Comparison of ENCODE assay signal across 8 cellular contexts in the genomic region with DNA sequence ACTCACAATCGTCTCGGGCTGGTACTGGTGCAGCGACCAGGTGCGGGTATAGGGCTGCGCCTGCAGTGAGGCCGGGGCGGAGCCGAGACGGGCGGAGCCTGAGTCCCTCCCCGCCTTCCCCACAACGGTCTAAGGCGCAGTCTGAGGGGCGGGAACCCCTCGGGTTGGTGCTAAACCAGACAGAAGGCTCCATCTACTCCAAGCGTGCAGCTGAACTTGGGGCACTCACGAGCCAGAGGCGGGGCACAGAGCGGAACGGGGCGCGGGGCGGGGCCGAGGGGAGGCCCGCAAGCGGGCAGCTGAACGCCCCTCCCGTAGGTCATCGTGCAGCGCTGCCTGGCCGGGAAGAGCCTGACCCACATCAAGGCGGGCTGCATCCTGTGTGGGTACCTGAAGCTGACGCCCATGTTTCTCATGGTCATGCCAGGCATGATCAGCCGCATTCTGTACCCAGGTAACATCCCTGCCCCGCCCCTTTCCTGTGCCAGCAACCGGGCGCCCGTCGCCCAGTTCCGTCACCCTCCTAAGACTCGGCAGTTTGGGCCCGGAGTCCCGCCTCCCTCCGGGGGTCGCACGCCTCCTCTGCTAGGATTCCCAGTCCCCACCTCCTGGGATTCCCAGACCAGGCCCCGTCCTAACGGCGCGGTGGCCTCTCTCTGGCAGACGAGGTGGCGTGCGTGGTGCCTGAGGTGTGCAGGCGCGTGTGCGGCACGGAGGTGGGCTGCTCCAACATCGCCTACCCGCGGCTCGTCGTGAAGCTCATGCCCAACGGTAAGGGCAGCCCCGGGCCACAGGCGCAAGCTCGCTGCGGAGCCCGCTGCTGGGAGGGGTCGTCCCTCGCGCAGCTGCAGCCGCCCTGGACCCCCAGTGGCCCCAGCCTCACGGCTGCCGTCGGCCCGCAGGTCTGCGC. TPM values are rescaled to one million over a fixed set of nuclear protein-coding genes. Genes with fewer than 3 reads are reported as not detected.
DNase-seq lines count a peak whose midpoint lies in the region; ATAC-seq lines count a peak whose summit lies in the region.

No MANE protein-coding gene starts in this region.

- peak overlapping the region; percentile 50 for H3K4me3 ChIP-seq in CD4-positive, CD25-positive, alpha-beta regulatory T cell (ENCODE audit: low read depth, low read length)
- peak overlapping the region; percentile 68 for H3K4me3 ChIP-seq in skeletal muscle satellite cell (ENCODE audit: low read length)

- peak overlapping the region; percentile 81 to 88 (median 84) for H3K27ac Mint-ChIP-seq in CD4-positive, CD25-positive, alpha-beta regulatory T cell
- peak overlapping the region; percentile 45 for H3K27ac Mint-ChIP-seq in activated naive CD8-positive, alpha-beta T cell treated with anti-CD3 and anti-CD28 coated beads, Interleukin-2, amount 10 ng/mL, durations not matched to agents 7 days and 5 days

- peak overlapping the region; percentile 50 for H3K9ac ChIP-seq in skeletal muscle satellite cell (ENCODE audit: low read depth, low read length)

- H3K27me3 Mint-ChIP-seq in CD4-positive, CD25-positive, alpha-beta regulatory T cell = no peaks in the 10 kb centered on the region
- peaks cover 3% of the 10 kb centered on the region for H3K27me3 Mint-ChIP-seq in activated naive CD8-positive, alpha-beta T cell treated with anti-CD3 and anti-CD28 coated beads, Interleukin-2, amount 10 ng/mL, durations not matched to agents 7 days and 5 days

- H3K27ac ChIP-seq in CD4-positive, CD25-positive, alpha-beta regulatory T cell (ENCODE audit: insufficient read depth, low read length, poor library complexity, severe bottlenecking) = peak overlapping the region; percentile 64

- H3K4me3 Mint-ChIP-seq in CD4-positive, CD25-positive, alpha-beta regulatory T cell = peak overlapping the region; percentile 91 to 97 (median 92)
- H3K4me3 Mint-ChIP-seq in activated naive CD8-positive, alpha-beta T cell treated with anti-CD3 and anti-CD28 coated beads, Interleukin-2, amount 10 ng/mL, durations not matched to agents 7 days and 5 days = peak overlapping the region; percentile 86

- POLR2A ChIA-PET in activated naive CD8-positive, alpha-beta T cell treated with anti-CD3 and anti-CD28 coated beads, Interleukin-2, amount 10 ng/mL, durations not matched to agents 7 days and 5 days (lab: Charles Lee) = interaction anchor here (0.5 to 1.5 kb wide), 7 partner anchors 11 to 225 kb away, joined by 3 to 6 read pairs (median 4); partner anchors contain the start of genes ARMC5 and RUSF1

- H3K36me3 Mint-ChIP-seq in CD4-positive, CD25-positive, alpha-beta regulatory T cell = peaks cover 8% of the 10 kb centered on the region
- H3K36me3 Mint-ChIP-seq in activated naive CD8-positive, alpha-beta T cell treated with anti-CD3 and anti-CD28 coated beads, Interleukin-2, amount 10 ng/mL, durations not matched to agents 7 days and 5 days = no peaks in the 10 kb centered on the region

- H3K36me3 ChIP-seq in CD4-positive, CD25-positive, alpha-beta regulatory T cell (ENCODE audit: control insufficient read depth, insufficient read depth, low read length) = peaks cover 4% of the 10 kb centered on the region
- peaks cover 7% of the 10 kb centered on the region for H3K36me3 ChIP-seq in skeletal muscle satellite cell (ENCODE audit: insufficient read depth, low read length)

- no peaks in the 10 kb centered on the region for H3K9me3 ChIP-seq in CD4-positive, CD25-positive, alpha-beta regulatory T cell (ENCODE audit: control insufficient read depth in 2 of 2, low read length in 2 of 2)
- no peaks in the 10 kb centered on the region for H3K9me3 ChIP-seq in skeletal muscle satellite cell (replicated peaks; ENCODE audit: low read length)

- ATAC-seq in CD4-positive, CD25-positive, alpha-beta regulatory T cell (ENCODE audit: low read depth in 2 of 2) = peak; percentile 85 to 88
- ATAC-seq in GM19372 (IDR thresholded peaks at IDR 0.05; ENCODE audit: low read depth, unreplicated experiment) = peak; percentile 77
- ATAC-seq in HG03565 (IDR thresholded peaks at IDR 0.05; ENCODE audit: unreplicated experiment) = peak; percentile 60
- ATAC-seq in activated naive CD8-positive, alpha-beta T cell treated with anti-CD3 and anti-CD28 coated beads, Interleukin-2, amount 10 ng/mL, durations not matched to agents 7 days and 5 days (ENCODE audit: low read depth) = peak; percentile 91
- no peak for ATAC-seq in GM21576 (IDR thresholded peaks at IDR 0.05; ENCODE audit: unreplicated experiment)

- no peaks in the 10 kb centered on the region for H3K9me3 Mint-ChIP-seq in CD4-positive, CD25-positive, alpha-beta regulatory T cell
- H3K9me3 Mint-ChIP-seq in activated naive CD8-positive, alpha-beta T cell treated with anti-CD3 and anti-CD28 coated beads, Interleukin-2, amount 10 ng/mL, durations not matched to agents 7 days and 5 days = no peaks in the 10 kb centered on the region

- no peaks in the 10 kb centered on the region for H3K27me3 ChIP-seq in CD4-positive, CD25-positive, alpha-beta regulatory T cell (ENCODE audit: control insufficient read depth, insufficient read depth, low read length)
- peaks cover 41% of the 10 kb centered on the region for H3K27me3 ChIP-seq in skeletal muscle satellite cell (ENCODE audit: control insufficient read depth, insufficient read depth, low read length)

- peak overlapping the region; percentile 95 for H3K4me2 ChIP-seq in skeletal muscle satellite cell (ENCODE audit: low read length)

- H3K4me1 Mint-ChIP-seq in CD4-positive, CD25-positive, alpha-beta regulatory T cell = peaks cover 0 to 18% (median 8%) of the 10 kb centered on the region in 4 donors
- peaks cover 4% of the 10 kb centered on the region for H3K4me1 Mint-ChIP-seq in activated naive CD8-positive, alpha-beta T cell treated with anti-CD3 and anti-CD28 coated beads, Interleukin-2, amount 10 ng/mL, durations not matched to agents 7 days and 5 days

- peak; percentile 76 to 81 (median 79) for DNase-seq in CD4-positive, CD25-positive, alpha-beta regulatory T cell
- DNase-seq in SK-N-DZ (ENCODE audit: low spot score) (peak; percentile 62), hepatic stellate cell (ENCODE audit: low spot score) (peak; percentile 66)
- DNase-seq in activated naive CD8-positive, alpha-beta T cell treated with anti-CD3 and anti-CD28 coated beads, Interleukin-2, amount 10 ng/mL, durations not matched to agents 7 days and 5 days = peak; percentile 73

- H3K4me1 ChIP-seq in CD4-positive, CD25-positive, alpha-beta regulatory T cell (ENCODE audit: control insufficient read depth, insufficient read depth, low read length, poor library complexity, severe bottlenecking) = peaks cover 12% of the 10 kb centered on the region
- H3K4me1 ChIP-seq in skeletal muscle satellite cell (ENCODE audit: control insufficient read depth, insufficient read depth, low read length) = peaks cover 18% of the 10 kb centered on the region

RNA-seq across cellular contexts. Expression of gene SLC5A2, which starts 5.1 kb away (rescaled TPM):
- total RNA-seq in CD4-positive, CD25-positive, alpha-beta regulatory T cell = 3.8 TPM
- 1 to 10 TPM in 3 of 4 donors, under 1 TPM in 1; 0.76 to 2.2 (median 1.4) TPM for polyA plus RNA-seq in CD4-positive, CD25-positive, alpha-beta regulatory T cell
- 0.09 and 0.36 TPM in 2 replicates for polyA plus RNA-seq in SK-N-DZ (2014; cell fraction: cytosol; rRNA removed)
- 0.15 and 1.3 TPM in 2 replicates for polyA plus RNA-seq in SK-N-DZ (2014; cell fraction: nucleus; rRNA removed)
- total RNA-seq in activated naive CD8-positive, alpha-beta T cell treated with anti-CD3 and anti-CD28 coated beads, Interleukin-2, amount 10 ng/mL, durations not matched to agents 7 days and 5 days = 1 to 10 TPM in 1 of 2 experiments, under 1 TPM in 1; 0.53 to 1.0 TPM
- not detected in 2 replicates for total RNA-seq in skeletal muscle satellite cell (2012; rRNA removed)

RNA-seq across cellular contexts. Expression of gene TGFB1I1, which starts 16.0 kb away (rescaled TPM):
- 1.6 TPM for total RNA-seq in CD4-positive, CD25-positive, alpha-beta regulatory T cell
- polyA plus RNA-seq in CD4-positive, CD25-positive, alpha-beta regulatory T cell = 1 to 10 TPM in 2 of 4 donors, under 1 TPM in 2; 0.33 to 5.0 (median 1.5) TPM
- polyA plus RNA-seq in SK-N-DZ (2014; cell fraction: cytosol; rRNA removed) = 5.1 and 8.2 TPM in 2 replicates
- polyA plus RNA-seq in SK-N-DZ (2014; cell fraction: nucleus; rRNA removed) = 5.6 and 24.8 TPM in 2 replicates
- 1 to 10 TPM; 1.4 to 1.5 TPM for total RNA-seq in activated naive CD8-positive, alpha-beta T cell treated with anti-CD3 and anti-CD28 coated beads, Interleukin-2, amount 10 ng/mL, durations not matched to agents 7 days and 5 days
- 24.3 and 34.5 TPM in 2 replicates for total RNA-seq in skeletal muscle satellite cell (2012; rRNA removed)

RNA-seq across cellular contexts. Expression of gene RUSF1, which starts 20.2 kb away (rescaled TPM):
- total RNA-seq in CD4-positive, CD25-positive, alpha-beta regulatory T cell = 44.7 TPM
- 10 to 100 TPM; 17.9 to 21.9 (median 21.4) TPM for polyA plus RNA-seq in CD4-positive, CD25-positive, alpha-beta regulatory T cell
- polyA plus RNA-seq in SK-N-DZ (2014; cell fraction: cytosol; rRNA removed) = 53.3 and 56.4 TPM in 2 replicates
- 228 and 233 TPM in 2 replicates for polyA plus RNA-seq in SK-N-DZ (2014; cell fraction: nucleus; rRNA removed)
- total RNA-seq in activated naive CD8-positive, alpha-beta T cell treated with anti-CD3 and anti-CD28 coated beads, Interleukin-2, amount 10 ng/mL, durations not matched to agents 7 days and 5 days = 10 to 100 TPM; 53.9 to 60.2 TPM
- 43.2 and 54.2 TPM in 2 replicates for total RNA-seq in skeletal muscle satellite cell (2012; rRNA removed)

RNA-seq across cellular contexts. Expression of gene ARMC5, which starts 28.7 kb away (rescaled TPM):
- total RNA-seq in CD4-positive, CD25-positive, alpha-beta regulatory T cell = 11.4 TPM
- polyA plus RNA-seq in CD4-positive, CD25-positive, alpha-beta regulatory T cell = 1 to 10 TPM; 4.0 to 5.9 (median 5.6) TPM
- 15.0 and 20.6 TPM in 2 replicates for polyA plus RNA-seq in SK-N-DZ (2014; cell fraction: cytosol; rRNA removed)
- 26.7 and 32.3 TPM in 2 replicates for polyA plus RNA-seq in SK-N-DZ (2014; cell fraction: nucleus; rRNA removed)
- total RNA-seq in activated naive CD8-positive, alpha-beta T cell treated with anti-CD3 and anti-CD28 coated beads, Interleukin-2, amount 10 ng/mL, durations not matched to agents 7 days and 5 days = 10 to 100 TPM; 12.9 to 13.6 TPM
- total RNA-seq in skeletal muscle satellite cell (2012; rRNA removed) = 8.9 and 10.7 TPM in 2 replicates

RNA-seq across cellular contexts. Expression of gene AHSP, which starts 39.7 kb away (rescaled TPM):
- not detected for total RNA-seq in CD4-positive, CD25-positive, alpha-beta regulatory T cell
- polyA plus RNA-seq in CD4-positive, CD25-positive, alpha-beta regulatory T cell = not detected
- not detected in 2 replicates for polyA plus RNA-seq in SK-N-DZ (2014; cell fraction: cytosol; rRNA removed)
- not detected in 2 replicates for polyA plus RNA-seq in SK-N-DZ (2014; cell fraction: nucleus; rRNA removed)
- total RNA-seq in activated naive CD8-positive, alpha-beta T cell treated with anti-CD3 and anti-CD28 coated beads, Interleukin-2, amount 10 ng/mL, durations not matched to agents 7 days and 5 days = not detected
- total RNA-seq in skeletal muscle satellite cell (2012; rRNA removed) = not detected in 2 replicates
